17 cellular contexts compared by ENCODE assay signal in the genomic region with DNA sequence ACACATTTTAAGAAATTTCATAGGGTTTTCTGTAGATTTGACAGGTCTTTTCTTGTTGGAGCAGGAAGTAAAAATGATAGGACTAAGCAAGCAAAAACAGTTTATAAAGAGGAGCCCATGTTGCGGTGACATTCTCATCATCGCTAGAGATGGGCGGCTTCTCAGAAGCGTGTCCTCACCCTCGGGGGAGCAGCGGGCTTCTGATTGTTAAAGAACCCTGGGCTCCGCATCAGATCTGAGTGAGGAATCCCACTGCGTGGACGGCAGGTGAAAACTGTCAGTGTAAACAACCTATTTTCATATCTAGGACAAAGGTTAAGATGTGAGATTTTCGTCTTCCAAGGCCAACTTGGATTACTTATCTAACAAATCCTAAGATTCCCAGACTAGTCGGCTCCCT.
DNase-seq lines count a peak whose midpoint lies in the region; TF ChIP-seq lines count a peak whose summit lies in the region.
"Had no signal": no experiment of that assay in that cellular context is flagged by ENCODE, and none has a peak within 500 bp of the region (broad histone marks: within the 10 kb centered on the region; RNA-seq: fewer than 3 reads in every experiment).

No MANE protein-coding gene starts in this region.

- no peak overlapping the region for H3K9ac ChIP-seq in parathyroid adenoma
- H3K9ac ChIP-seq: BLaER1 treated with 17β-estradiol and CSF1 and Interleukin-3, amounts not matched to agents 10 nM and 100 nM; GM23248 had no signal

- H2AFZ ChIP-seq in parathyroid adenoma, result peak overlapping the region; percentile 42
- H2AFZ ChIP-seq: GM23248 had no signal

- H3K9me3 ChIP-seq in parathyroid adenoma (ENCODE audit: control insufficient read depth, low read length) (no peaks in the 10 kb centered on the region), sigmoid colon (no peaks in the 10 kb centered on the region)
- H3K9me3 ChIP-seq: BLaER1 treated with 17β-estradiol and CSF1 and Interleukin-3, amounts not matched to agents 10 nM and 100 nM; HAP-1 had no signal

- H3K27ac ChIP-seq in parathyroid adenoma (peak overlapping the region; percentile 88), sigmoid colon (no peak overlapping the region), caudate nucleus (ENCODE audit: low read depth, low read length) (no peak overlapping the region)
- H3K27ac ChIP-seq: BLaER1 treated with 17β-estradiol and CSF1 and Interleukin-3, amounts not matched to agents 10 nM and 100 nM; GM23248 had no signal

- H3K27me3 Mint-ChIP-seq in glutamatergic neuron (ENCODE audit: unreplicated experiment), result peaks cover 8% of the 10 kb centered on the region

- no peaks in the 10 kb centered on the region for H3K79me2 ChIP-seq in parathyroid adenoma

- 19 to 37% methylated on average over 11 of the region's 11 CpGs for WGBS in sigmoid colon, 2 donors

- TF ChIP-seq POLR2A in sigmoid colon (IDR thresholded peaks at IDR 0.05), result no peak

- peak overlapping the region; percentile 39 for H3K4me3 ChIP-seq in parathyroid adenoma (ENCODE audit: low read depth, low read length)
- H3K4me3 ChIP-seq in sigmoid colon, result no peak overlapping the region
- H3K4me3 ChIP-seq: BLaER1 treated with 17β-estradiol and CSF1 and Interleukin-3, amounts not matched to agents 10 nM and 100 nM; GM12878; GM23248; HAP-1 had no signal

- no peak overlapping the region for H3K27ac Mint-ChIP-seq in glutamatergic neuron (ENCODE audit: unreplicated experiment)
- H3K27ac Mint-ChIP-seq: CD8-positive, alpha-beta T cell had no signal

- H3K27me3 ChIP-seq in parathyroid adenoma (ENCODE audit: control insufficient read depth, insufficient read depth, low read length), result no peaks in the 10 kb centered on the region
- H3K27me3 ChIP-seq in sigmoid colon, result peaks cover 0 to 15% (median 0%) of the 10 kb centered on the region in 3 donors
- H3K27me3 ChIP-seq: BLaER1 treated with 17β-estradiol and CSF1 and Interleukin-3, amounts not matched to agents 10 nM and 100 nM had no signal

- peak overlapping the region; percentile 60 for H3K4me2 ChIP-seq in parathyroid adenoma (ENCODE audit: low read length)
- H3K4me2 ChIP-seq: BLaER1 treated with 17β-estradiol and CSF1 and Interleukin-3, amounts not matched to agents 10 nM and 100 nM had no signal

- TF ChIP-seq CTCF in glutamatergic neuron (IDR thresholded peaks at IDR 0.05; ENCODE audit: partially characterized antibody, unreplicated experiment) (no peak), parathyroid adenoma (IDR thresholded peaks at IDR 0.05) (no peak), sigmoid colon (IDR thresholded peaks at IDR 0.05) (no peak)

- intact Hi-C loops in sigmoid colon (cut with DNase I), result no loop called here

- DNase-seq in NCI-H748 (lab: John Stamatoyannopoulos, UW; ENCODE audit: unreplicated experiment) (peak; percentile 64), NCI-H748 treated with DMSO at 0.1 percent for 48 hours (lab: John Stamatoyannopoulos, UW) (no peak), glutamatergic neuron (peak; percentile 12), sigmoid colon (peak; percentile 14), NAMALWA (ENCODE audit: low spot score) (no peak), caudate nucleus (lab: John Stamatoyannopoulos, UW) (no peak)
- DNase-seq in activated naive CD4-positive, alpha-beta T cell (lab: John Stamatoyannopoulos, UW), result no peak
- DNase-seq: Calu3; CD8-positive, alpha-beta T cell; DMS79 treated with DMSO at 0.1 percent for 48 hours; GF-D8; GM23248 had no signal

- H3K36me3 ChIP-seq in parathyroid adenoma (ENCODE audit: control insufficient read depth, insufficient read depth, low read length), result no peaks in the 10 kb centered on the region
- no peaks in the 10 kb centered on the region for H3K36me3 ChIP-seq in sigmoid colon
- H3K36me3 ChIP-seq: BLaER1 treated with 17β-estradiol and CSF1 and Interleukin-3, amounts not matched to agents 10 nM and 100 nM; HAP-1 had no signal

- H3K4me1 Mint-ChIP-seq in glutamatergic neuron (ENCODE audit: low read depth, unreplicated experiment), result peaks cover 26% of the 10 kb centered on the region

- H3K36me3 Mint-ChIP-seq in glutamatergic neuron (ENCODE audit: unreplicated experiment), result peaks cover 4% of the 10 kb centered on the region
- H3K36me3 Mint-ChIP-seq: CD8-positive, alpha-beta T cell had no signal

- H3K4me1 ChIP-seq in parathyroid adenoma (peaks cover 48% of the 10 kb centered on the region), sigmoid colon (no peaks in the 10 kb centered on the region)
- H3K4me1 ChIP-seq: HAP-1 had no signal

- peaks cover 6% of the 10 kb centered on the region for H3K9me3 Mint-ChIP-seq in glutamatergic neuron (ENCODE audit: unreplicated experiment)
- H3K9me3 Mint-ChIP-seq: CD8-positive, alpha-beta T cell had no signal

- no peak overlapping the region for H3K4me3 Mint-ChIP-seq in glutamatergic neuron (ENCODE audit: unreplicated experiment)
- H3K4me3 Mint-ChIP-seq: B cell; CD8-positive, alpha-beta T cell had no signal

- TF ChIP-seq EP300 in sigmoid colon (IDR thresholded peaks at IDR 0.05), result no peak

Comparison
In these comparisons a context has a peak if more than half of its experiments do, and no peak if none do; other contexts are left out.
1. DNase-seq: peak in NCI-H748 (single experiment), glutamatergic neuron (single experiment) and sigmoid colon (single experiment); none in NCI-H748 treated with DMSO at 0.1 percent for 48 hours (single experiment), activated naive CD4-positive, alpha-beta T cell (0 of 4), NAMALWA (single experiment) and caudate nucleus (0 of 61).